Comparison of ENCODE assay signal across 8 cellular contexts in the genomic region with DNA sequence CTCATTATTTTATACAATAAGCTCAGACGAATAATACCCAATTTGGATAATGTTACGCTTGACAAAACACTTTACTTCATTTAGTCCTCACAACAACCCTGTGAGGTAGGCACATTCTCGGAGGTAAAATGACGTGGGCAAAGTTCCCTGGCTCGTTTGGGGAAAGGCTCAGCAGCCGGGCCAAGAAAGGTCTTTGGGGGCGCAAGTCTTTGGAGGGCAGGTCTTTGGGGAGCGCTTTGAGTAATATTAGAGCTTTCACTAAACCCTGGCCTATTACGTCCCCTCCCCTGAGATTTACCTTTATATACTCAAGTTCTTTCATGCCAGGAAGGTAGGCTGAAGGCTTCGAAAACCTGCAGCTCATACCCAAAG. TPM values are rescaled to one million over a fixed set of nuclear protein-coding genes. Genes with fewer than 3 reads are reported as not detected.
DNase-seq lines count a peak whose midpoint lies in the region; ATAC-seq and TF ChIP-seq lines count a peak whose summit lies in the region.

No MANE protein-coding gene starts in this region.

- TF ChIP-seq CTCF in Caco-2 (IDR thresholded peaks at IDR 0.05; ENCODE audit: insufficient read depth in 1 of 2, low read depth in 1 of 2, low read length in 1 of 2, severe bottlenecking in 1 of 2, unreplicated experiment in 1 of 2) = peak in 1 of 2 experiments; percentile 1
- TF ChIP-seq CTCF in thoracic aorta (IDR thresholded peaks at IDR 0.05) = no peak

- no peaks in the 10 kb centered on the region for H3K9me3 Mint-ChIP-seq in Caco-2 (ENCODE audit: unreplicated experiment)

- H3K4me3 Mint-ChIP-seq in Caco-2 (ENCODE audit: unreplicated experiment) = peak overlapping the region; percentile 100

- H3K27me3 Mint-ChIP-seq in Caco-2 (ENCODE audit: insufficient read depth, unreplicated experiment) = no peaks in the 10 kb centered on the region

- CTCF ChIA-PET in Caco-2 (lab: Charles Lee) = interaction anchor here (0.6 to 1.4 kb wide), 3 partner anchors 32 to 461 kb away, joined by 3 read pairs; a partner anchor contains a TSS

- POLR2A ChIA-PET in Caco-2 (lab: Charles Lee) = interaction anchor here (0.6 to 1.5 kb wide), 7 partner anchors 11 to 380 kb away, joined by 3 to 14 read pairs (median 6); no protein-coding TSS in a partner anchor

- DNase-seq in Caco-2 (peak in 1 of 2 experiments; percentile 41), astrocyte of the hippocampus (ENCODE audit: low read depth, low spot score) (peak; percentile 62), left kidney (ENCODE audit: low read depth, low spot score) (peak; percentile 50), thoracic aorta (ENCODE audit: low spot score) (no peak), NCI-H2171 (lab: John Stamatoyannopoulos, UW) (no peak), superior temporal gyrus (ENCODE audit: extremely low spot score) (no peak), GF-D8 (lab: John Stamatoyannopoulos, UW) (no peak)

- peak overlapping the region; percentile 99 for H3K27ac Mint-ChIP-seq in Caco-2 (ENCODE audit: unreplicated experiment)

- H3K4me1 ChIP-seq in Caco-2 = no peaks in the 10 kb centered on the region
- H3K4me1 ChIP-seq in HUES6 (ENCODE audit: control insufficient read depth, insufficient read depth, low read length) = no peaks in the 10 kb centered on the region
- H3K4me1 ChIP-seq in thoracic aorta (ENCODE audit: control insufficient read depth in 1 of 2, low read depth in 2 of 2) = peaks cover 14 to 38% of the 10 kb centered on the region in 2 donors

- peak overlapping the region; percentile 63 for H3K4me3 ChIP-seq in Caco-2 (ENCODE audit: low read depth, low read length)
- peak overlapping the region; percentile 85 for H3K4me3 ChIP-seq in HUES6 (ENCODE audit: low read depth, low read length)
- peak overlapping the region; percentile 80 for H3K4me3 ChIP-seq in thoracic aorta

- TSS peak; percentile 56 for BruUV-seq in Caco-2 (replicated peaks; lab: Mats Ljungman, UMichigan)

- peaks cover 21% of the 10 kb centered on the region for H3K36me3 Mint-ChIP-seq in Caco-2 (ENCODE audit: insufficient read depth, unreplicated experiment)

- no peak for ATAC-seq in thoracic aorta (ENCODE audit: insufficient number of reproducible peaks, low FRiP score, low read depth)

- H3K4me1 Mint-ChIP-seq in Caco-2 (ENCODE audit: low read depth, unreplicated experiment) = no peaks in the 10 kb centered on the region

- H3K9ac ChIP-seq in HUES6 (ENCODE audit: low read length) = peak overlapping the region; percentile 96

- H3K27me3 ChIP-seq in Caco-2 (replicated peaks; ENCODE audit: control insufficient read depth, insufficient read depth, low read length) (no peaks in the 10 kb centered on the region), HUES6 (ENCODE audit: control insufficient read depth, insufficient read depth, low read length) (no peaks in the 10 kb centered on the region), thoracic aorta (replicated peaks; ENCODE audit: insufficient read depth) (no peaks in the 10 kb centered on the region)

- no peaks in the 10 kb centered on the region for H3K9me3 ChIP-seq in Caco-2
- H3K9me3 ChIP-seq in HUES6 (ENCODE audit: control insufficient read depth, insufficient read depth, low read depth, low read length) = no peaks in the 10 kb centered on the region
- no peaks in the 10 kb centered on the region for H3K9me3 ChIP-seq in thoracic aorta

- H3K27ac ChIP-seq in HUES6 (ENCODE audit: low read depth, low read length) (no peak overlapping the region), thoracic aorta (peak overlapping the region; percentile 83)

- H3K36me3 ChIP-seq in Caco-2 (ENCODE audit: control insufficient read depth, insufficient read depth, low read length) = no peaks in the 10 kb centered on the region
- H3K36me3 ChIP-seq in HUES6 (ENCODE audit: control insufficient read depth, insufficient read depth, low read length) = no peaks in the 10 kb centered on the region
- H3K36me3 ChIP-seq in thoracic aorta = no peaks in the 10 kb centered on the region

- intact Hi-C loops in Caco-2 (cut with micrococcal nuclease; ENCODE audit: unreplicated experiment) = loop anchor here (1.0 to 10.0 kb wide), 6 partner anchors 41 to 501 kb away; no protein-coding TSS in a partner anchor

RNA-seq across cellular contexts. Expression of a gene that starts 0.4 kb away (rescaled TPM):
- total RNA-seq in Caco-2 (2022) = 7.1 and 7.4 TPM in 2 replicates
- total RNA-seq in thoracic aorta = 1 to 10 TPM; 3.1 to 5.0 TPM

RNA-seq across cellular contexts. Expression of a gene that starts 0.8 kb away (rescaled TPM):
- total RNA-seq in Caco-2 (2022) (50.7 and 57.3 TPM in 2 replicates), thoracic aorta (10 to 100 TPM; 24.7 to 32.8 TPM)

Comparison
In these comparisons a context has a peak if more than half of its experiments do, and no peak if none do; other contexts are left out.
1. DNase-seq: peak in astrocyte of the hippocampus (single experiment) and left kidney (single experiment); none in thoracic aorta (single experiment), NCI-H2171 (single experiment), superior temporal gyrus (single experiment) and GF-D8 (single experiment).
2. Peak in every context shown above with its lines, with median percentiles within 50 percentile points of each other: H3K4me3 ChIP-seq.